Comparison of ENCODE assay signal across 32 cellular contexts in genomic region chrX:6307156-6307555, GRCh38.
"Had no signal": no experiment of that assay in that cellular context is flagged by ENCODE, and none has a peak within 500 bp of the region (broad histone marks: within the 10 kb centered on the region; RNA-seq: fewer than 3 reads in every experiment).

No MANE protein-coding gene starts in this region.

- ATAC-seq: activated CD8-positive, alpha-beta T cell treated with anti-CD3 and anti-CD28 coated beads, Interleukin-2, amount 10 ng/mL, durations not matched to agents 7 days and 5 days; Right ventricle myocardium inferior; SK-N-SH treated with all-trans-retinoic acid at 6 μM for 48 hours; T-cell; T-helper 17 cell had no signal

- H3K4me3 Mint-ChIP-seq: activated CD4-positive, alpha-beta T cell treated with anti-CD3 and anti-CD28 coated beads, Interleukin-2, amount 10 ng/mL, durations not matched to agents 24 days and 14 days; activated CD8-positive, alpha-beta T cell treated with anti-CD3 and anti-CD28 coated beads, Interleukin-2, amount 10 ng/mL, durations not matched to agents 7 days and 5 days; activated naive CD4-positive, alpha-beta T cell treated with anti-CD3 and anti-CD28 coated beads, Interleukin-2, amount 50 U/mL, for 24 hours; activated naive CD8-positive, alpha-beta T cell treated with anti-CD3 and anti-CD28 coated beads, Interleukin-2, amount 10 ng/mL, durations not matched to agents 7 days and 5 days; activated T-cell treated with anti-CD3 and anti-CD28 coated beads, Interleukin-2, amount 50 U/mL, for 24 hours; central memory CD8-positive, alpha-beta T cell; T-cell; T-helper 17 cell had no signal

- H3K9me3 ChIP-seq: ascending aorta had no signal

- H3K4me1 ChIP-seq: ascending aorta had no signal

- H3K27me3 Mint-ChIP-seq: activated CD4-positive, alpha-beta T cell treated with anti-CD3 and anti-CD28 coated beads, Interleukin-2, amount 10 ng/mL, durations not matched to agents 24 days and 14 days; activated naive CD4-positive, alpha-beta T cell treated with anti-CD3 and anti-CD28 coated beads, Interleukin-2, amount 50 U/mL, for 24 hours; activated naive CD8-positive, alpha-beta T cell treated with anti-CD3 and anti-CD28 coated beads, Interleukin-2, amount 10 ng/mL, durations not matched to agents 7 days and 5 days; activated T-cell treated with anti-CD3 and anti-CD28 coated beads, Interleukin-2, amount 50 U/mL, for 24 hours; central memory CD8-positive, alpha-beta T cell; T-cell; T-helper 17 cell had no signal

- H3K36me3 Mint-ChIP-seq: activated naive CD4-positive, alpha-beta T cell treated with anti-CD3 and anti-CD28 coated beads, Interleukin-2, amount 50 U/mL, for 24 hours; activated naive CD8-positive, alpha-beta T cell treated with anti-CD3 and anti-CD28 coated beads, Interleukin-2, amount 10 ng/mL, durations not matched to agents 7 days and 5 days; T-cell had no signal

- H3K27ac Mint-ChIP-seq: activated CD4-positive, alpha-beta T cell treated with anti-CD3 and anti-CD28 coated beads, Interleukin-2, amount 10 ng/mL, durations not matched to agents 24 days and 14 days; activated CD8-positive, alpha-beta T cell treated with anti-CD3 and anti-CD28 coated beads, Interleukin-2, amount 10 ng/mL, durations not matched to agents 7 days and 5 days; activated naive CD8-positive, alpha-beta T cell treated with anti-CD3 and anti-CD28 coated beads, Interleukin-2, amount 10 ng/mL, durations not matched to agents 7 days and 5 days; activated T-cell treated with anti-CD3 and anti-CD28 coated beads, Interleukin-2, amount 50 U/mL, for 24 hours; activated T-helper 2 cell treated with anti-CD3 and anti-CD28 coated beads, Interferon-gamma antibody, Interleukin-2, Interleukin-4, amounts not matched to agents 10 μg/mL and 5 μg/mL and 100 μg/mL, durations not matched to agents 14 hours and 24 hours and 36 hours; T-cell; T-helper 17 cell had no signal

- H3K9me3 Mint-ChIP-seq: activated CD4-positive, alpha-beta T cell treated with anti-CD3 and anti-CD28 coated beads, Interleukin-2, amount 10 ng/mL, durations not matched to agents 24 days and 14 days; activated naive CD4-positive, alpha-beta T cell treated with anti-CD3 and anti-CD28 coated beads, Interleukin-2, amount 50 U/mL, for 24 hours; activated naive CD8-positive, alpha-beta T cell treated with anti-CD3 and anti-CD28 coated beads, Interleukin-2, amount 10 ng/mL, durations not matched to agents 7 days and 5 days; activated T-helper 2 cell treated with anti-CD3 and anti-CD28 coated beads, Interferon-gamma antibody, Interleukin-2, Interleukin-4, amounts not matched to agents 10 μg/mL and 5 μg/mL and 100 μg/mL, durations not matched to agents 14 hours and 24 hours and 36 hours; central memory CD8-positive, alpha-beta T cell had no signal

- H3K4me3 ChIP-seq: ascending aorta, cardiac muscle cell, PC-9 had no signal

- H3K36me3 ChIP-seq: ascending aorta, cardiac muscle cell had no signal

- H3K4me1 Mint-ChIP-seq: activated CD4-positive, alpha-beta T cell treated with anti-CD3 and anti-CD28 coated beads, Interleukin-2, amount 10 ng/mL, durations not matched to agents 24 days and 14 days; activated naive CD4-positive, alpha-beta T cell treated with anti-CD3 and anti-CD28 coated beads, Interleukin-2, amount 50 U/mL, for 24 hours; activated naive CD8-positive, alpha-beta T cell treated with anti-CD3 and anti-CD28 coated beads, Interleukin-2, amount 10 ng/mL, durations not matched to agents 7 days and 5 days; central memory CD8-positive, alpha-beta T cell; T-cell; T-helper 17 cell had no signal

- H3K27ac ChIP-seq: ascending aorta, cardiac muscle cell, PC-9, RWPE1, VCaP had no signal

- DNase-seq: activated CD4-positive, alpha-beta T cell treated with anti-CD3 and anti-CD28 coated beads, Interleukin-2, amount 10 ng/mL, durations not matched to agents 24 days and 14 days; activated CD4-positive, alpha-beta T cell treated with anti-CD3 and anti-CD28 coated beads, Interleukin-2, amount 50 U/mL, for 4 hours; activated CD8-positive, alpha-beta T cell treated with anti-CD3 and anti-CD28 coated beads, Interleukin-2, amount 10 ng/mL, durations not matched to agents 7 days and 5 days; activated gamma-delta T cell; activated naive CD4-positive, alpha-beta T cell treated with Interleukin-2 at 50 U/mL for 16 hours; activated naive CD8-positive, alpha-beta T cell treated with anti-CD3 and anti-CD28 coated beads, Interleukin-2, amount 10 ng/mL, durations not matched to agents 7 days and 5 days; activated T-cell treated with anti-CD3 and anti-CD28 coated beads, Interleukin-2, amount 50 U/mL, for 24 hours; amygdala; NCI-H1105; NCI-H1436; NCI-H1694; NCI-H1930; NCI-H2081 treated with DMSO at 0.1 percent for 48 hours; NCI-H226; NCI-H446 treated with DMSO at 0.1 percent for 48 hours; NCI-H524; NCI-H69; NK-92 treated with Interleukin-12 subunit alpha and Interleukin-12 subunit beta, amount 100 ng/mL, for 24 hours; PC-9; SIG-M5; T-cell; T-helper 17 cell; T-helper 9 cell had no signal

- H2AFZ ChIP-seq: PC-9 had no signal

- H3K4me2 ChIP-seq: PC-9 had no signal

- H3K27me3 ChIP-seq: ascending aorta, cardiac muscle cell had no signal
